15 cellular contexts compared by ENCODE assay signal in the genomic region with DNA sequence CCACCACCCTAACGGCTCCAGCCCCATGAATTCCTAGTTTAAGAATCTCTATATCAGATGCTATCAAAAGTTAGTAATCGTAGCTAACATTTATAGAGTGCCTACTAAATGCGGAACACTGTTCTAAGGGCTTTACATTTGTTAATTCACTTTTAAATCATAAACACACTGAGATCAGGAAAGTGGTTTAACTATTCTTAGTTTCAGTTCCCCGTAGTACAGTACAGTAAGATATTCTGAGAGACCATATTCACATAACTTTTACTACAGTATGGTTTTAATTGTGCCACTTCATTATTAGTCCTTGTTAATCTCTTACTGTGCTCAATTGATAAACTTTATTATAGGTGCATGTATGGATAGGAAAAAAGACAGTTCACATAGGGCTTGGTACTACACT. TPM values are rescaled to one million over a fixed set of nuclear protein-coding genes. Genes with fewer than 3 reads are reported as not detected.
DNase-seq lines count a peak whose midpoint lies in the region; ATAC-seq and TF ChIP-seq lines count a peak whose summit lies in the region.
"Had no signal": no experiment of that assay in that cellular context is flagged by ENCODE, and none has a peak within 500 bp of the region (broad histone marks: within the 10 kb centered on the region; RNA-seq: fewer than 3 reads in every experiment).

No MANE protein-coding gene starts in this region.

- intact Hi-C loops in left ventricle myocardium inferior (cut with micrococcal nuclease): no loop called here

- DNase-seq in activated T-cell treated with anti-CD3 and anti-CD28 coated beads, Interleukin-2, amount 50 U/mL, for 72 hours: no peak
- DNase-seq in activated T-cell treated with anti-CD3 and anti-CD28 coated beads, Interleukin-2, amount 50 U/mL, for 48 hours: no peak
- DNase-seq in T-helper 2 cell treated with Interferon-gamma antibody and Interleukin-4, amounts not matched to agents 5 μg/mL and 100 μg/mL, for 36 hours (ENCODE audit: low spot score): no peak
- DNase-seq in dedifferentiated amniotic fluid mesenchymal stem cell (ENCODE audit: extremely low spot score) (no peak), left ventricle myocardium inferior (no peak)
- DNase-seq: 8988T; amygdala; effector memory CD8-positive, alpha-beta T cell; H9; NCI-H524; SW 1271 had no signal

- H3K27me3 Mint-ChIP-seq in activated T-cell treated with anti-CD3 and anti-CD28 coated beads, Interleukin-2, amount 50 U/mL, for 72 hours (ENCODE audit: low read depth): no peaks in the 10 kb centered on the region
- no peaks in the 10 kb centered on the region for H3K27me3 Mint-ChIP-seq in stimulated activated memory B cell treated with anti-CD40 and anti-IgM and Interleukin-4, amounts not matched to agents 10 μg/mL and 1 μg/mL and 100 μg/mL, for 72 hours
- no peaks in the 10 kb centered on the region for H3K27me3 Mint-ChIP-seq in T-helper 2 cell treated with Interferon-gamma antibody and Interleukin-4, amounts not matched to agents 5 μg/mL and 100 μg/mL, for 36 hours (ENCODE audit: low read depth)
- H3K27me3 Mint-ChIP-seq: effector memory CD8-positive, alpha-beta T cell had no signal

- peaks cover 9% of the 10 kb centered on the region for H3K9me3 ChIP-seq in left ventricle myocardium inferior (replicated peaks)

- H3K27ac ChIP-seq in left ventricle myocardium inferior (replicated peaks): no peak overlapping the region

- no peak overlapping the region for H3K4me3 ChIP-seq in left ventricle myocardium inferior

- peaks cover 0 to 5% of the 10 kb centered on the region in 2 donors for H3K36me3 Mint-ChIP-seq in activated T-cell treated with anti-CD3 and anti-CD28 coated beads, Interleukin-2, amount 50 U/mL, for 72 hours (ENCODE audit: insufficient read depth in 2 of 2)
- peaks cover 60% of the 10 kb centered on the region for H3K36me3 Mint-ChIP-seq in stimulated activated memory B cell treated with anti-CD40 and anti-IgM and Interleukin-4, amounts not matched to agents 10 μg/mL and 1 μg/mL and 100 μg/mL, for 72 hours
- H3K36me3 Mint-ChIP-seq in T-helper 2 cell treated with Interferon-gamma antibody and Interleukin-4, amounts not matched to agents 5 μg/mL and 100 μg/mL, for 36 hours (ENCODE audit: low read depth): peaks cover 61% of the 10 kb centered on the region

- ATAC-seq in activated T-cell treated with anti-CD3 and anti-CD28 coated beads, Interleukin-2, amount 50 U/mL, for 72 hours (replicated peaks in 1 of 2): no peak
- ATAC-seq in HG02588 (IDR thresholded peaks at IDR 0.05; ENCODE audit: unreplicated experiment) (peak; percentile 76), HG03439 (IDR thresholded peaks at IDR 0.05; ENCODE audit: unreplicated experiment) (peak; percentile 86)
- peak; percentile 95 for ATAC-seq in stimulated activated memory B cell treated with anti-CD40 and anti-IgM and Interleukin-4, amounts not matched to agents 10 μg/mL and 1 μg/mL and 100 μg/mL, for 72 hours
- ATAC-seq: effector memory CD8-positive, alpha-beta T cell; sciatic nerve had no signal

- H3K27me3 ChIP-seq in left ventricle myocardium inferior (ENCODE audit: low read depth): no peaks in the 10 kb centered on the region

- peaks cover 14% of the 10 kb centered on the region for H3K4me1 Mint-ChIP-seq in activated T-cell treated with anti-CD3 and anti-CD28 coated beads, Interleukin-2, amount 50 U/mL, for 72 hours (ENCODE audit: low read depth)
- peaks cover 72% of the 10 kb centered on the region for H3K4me1 Mint-ChIP-seq in stimulated activated memory B cell treated with anti-CD40 and anti-IgM and Interleukin-4, amounts not matched to agents 10 μg/mL and 1 μg/mL and 100 μg/mL, for 72 hours
- H3K4me1 Mint-ChIP-seq in T-helper 2 cell treated with Interferon-gamma antibody and Interleukin-4, amounts not matched to agents 5 μg/mL and 100 μg/mL, for 36 hours (ENCODE audit: low read depth): peaks cover 18% of the 10 kb centered on the region

- H3K4me3 Mint-ChIP-seq in activated T-cell treated with anti-CD3 and anti-CD28 coated beads, Interleukin-2, amount 50 U/mL, for 72 hours: no peak overlapping the region
- peak overlapping the region; percentile 27 for H3K4me3 Mint-ChIP-seq in stimulated activated memory B cell treated with anti-CD40 and anti-IgM and Interleukin-4, amounts not matched to agents 10 μg/mL and 1 μg/mL and 100 μg/mL, for 72 hours
- H3K4me3 Mint-ChIP-seq in T-helper 2 cell treated with Interferon-gamma antibody and Interleukin-4, amounts not matched to agents 5 μg/mL and 100 μg/mL, for 36 hours: no peak overlapping the region
- H3K4me3 Mint-ChIP-seq: effector memory CD8-positive, alpha-beta T cell; H9 had no signal

- peak overlapping the region; percentile 80 for H3K27ac Mint-ChIP-seq in activated T-cell treated with anti-CD3 and anti-CD28 coated beads, Interleukin-2, amount 50 U/mL, for 72 hours
- H3K27ac Mint-ChIP-seq in stimulated activated memory B cell treated with anti-CD40 and anti-IgM and Interleukin-4, amounts not matched to agents 10 μg/mL and 1 μg/mL and 100 μg/mL, for 72 hours: peak overlapping the region; percentile 68
- no peak overlapping the region for H3K27ac Mint-ChIP-seq in T-helper 2 cell treated with Interferon-gamma antibody and Interleukin-4, amounts not matched to agents 5 μg/mL and 100 μg/mL, for 36 hours
- H3K27ac Mint-ChIP-seq: effector memory CD8-positive, alpha-beta T cell; H9 had no signal

- peaks cover 57% of the 10 kb centered on the region for H3K36me3 ChIP-seq in left ventricle myocardium inferior

- no peaks in the 10 kb centered on the region for H3K9me3 Mint-ChIP-seq in activated T-cell treated with anti-CD3 and anti-CD28 coated beads, Interleukin-2, amount 50 U/mL, for 72 hours
- H3K9me3 Mint-ChIP-seq in stimulated activated memory B cell treated with anti-CD40 and anti-IgM and Interleukin-4, amounts not matched to agents 10 μg/mL and 1 μg/mL and 100 μg/mL, for 72 hours: no peaks in the 10 kb centered on the region
- no peaks in the 10 kb centered on the region for H3K9me3 Mint-ChIP-seq in T-helper 2 cell treated with Interferon-gamma antibody and Interleukin-4, amounts not matched to agents 5 μg/mL and 100 μg/mL, for 36 hours
- H3K9me3 Mint-ChIP-seq: effector memory CD8-positive, alpha-beta T cell; H9 had no signal

- peaks cover 6% of the 10 kb centered on the region for H3K4me1 ChIP-seq in left ventricle myocardium inferior

- no peak for TF ChIP-seq CTCF in left ventricle myocardium inferior (IDR thresholded peaks at IDR 0.05; ENCODE audit: borderline replicate concordance)

RNA-seq across cellular contexts. Expression of a gene that starts 22.5 kb away (rescaled TPM):
- 10 to 100 TPM; 29.6 to 32.0 TPM for total RNA-seq in activated T-cell treated with anti-CD3 and anti-CD28 coated beads, Interleukin-2, amount 50 U/mL, for 72 hours
- 83.6 TPM for total RNA-seq in left ventricle myocardium inferior

Comparison
In these comparisons a context has a peak if more than half of its experiments do, and no peak if none do; other contexts are left out.
1. ATAC-seq: peak in HG02588 (single experiment), HG03439 (single experiment) and stimulated activated memory B cell treated with anti-CD40 and anti-IgM and Interleukin-4, amounts not matched to agents 10 μg/mL and 1 μg/mL and 100 μg/mL, for 72 hours (single experiment); none in activated T-cell treated with anti-CD3 and anti-CD28 coated beads, Interleukin-2, amount 50 U/mL, for 72 hours (0 of 2).